Comparison of ENCODE assay signal across 1 cellular context in the genomic region with DNA sequence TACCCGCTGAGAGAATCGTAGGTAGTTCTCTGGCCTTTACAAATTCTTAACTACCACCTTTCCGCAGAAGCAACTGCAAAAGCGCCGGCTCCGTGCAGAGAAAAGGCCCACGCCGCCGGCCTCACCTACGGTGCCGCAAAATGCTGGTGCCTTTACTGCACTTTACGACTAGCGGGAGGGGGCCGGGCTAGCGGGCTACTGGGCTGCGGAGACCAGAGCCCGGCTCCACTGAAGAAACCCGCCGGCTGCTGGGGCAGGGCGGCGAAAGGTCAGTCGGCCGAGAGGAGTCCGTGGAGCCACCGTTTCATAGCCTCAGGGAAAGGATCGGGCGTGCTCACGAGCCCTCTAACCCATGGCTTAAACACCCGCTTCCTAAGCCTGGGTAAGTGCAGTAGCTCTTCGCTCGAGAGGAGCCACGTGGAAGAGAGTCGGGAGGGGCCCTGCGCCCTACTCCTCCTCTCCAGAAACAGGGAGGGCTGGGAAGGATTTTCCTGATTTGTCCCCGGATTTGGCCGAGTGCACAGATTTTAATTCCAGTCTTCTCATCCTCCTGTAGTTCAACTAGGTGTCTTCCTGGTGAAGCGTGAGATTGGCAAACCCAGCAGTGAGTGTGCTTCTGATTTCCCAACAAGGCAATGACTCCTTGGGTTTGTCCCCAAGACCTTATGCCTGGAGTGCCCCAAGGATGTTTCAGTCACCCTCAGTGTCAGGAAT.
A peak's percentile ranks its signal among the peaks of the same experiment; 100 is the strongest.
TF ChIP-seq lines count a peak whose summit lies in the region.

A gene with protein sequence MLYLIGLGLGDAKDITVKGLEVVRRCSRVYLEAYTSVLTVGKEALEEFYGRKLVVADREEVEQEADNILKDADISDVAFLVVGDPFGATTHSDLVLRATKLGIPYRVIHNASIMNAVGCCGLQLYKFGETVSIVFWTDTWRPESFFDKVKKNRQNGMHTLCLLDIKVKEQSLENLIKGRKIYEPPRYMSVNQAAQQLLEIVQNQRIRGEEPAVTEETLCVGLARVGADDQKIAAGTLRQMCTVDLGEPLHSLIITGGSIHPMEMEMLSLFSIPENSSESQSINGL (minus strand): TSS at position 105 of the 714 bp plus-strand sequence. CDS start 341 bp downstream, outside the sequence.

TF ChIP-seq in HepG2, 621 proteins besides CTCF, POLR2A, EP300 and RAD21 (continued from another document and continues in another):
- TF ChIP-seq, protein P1, sequence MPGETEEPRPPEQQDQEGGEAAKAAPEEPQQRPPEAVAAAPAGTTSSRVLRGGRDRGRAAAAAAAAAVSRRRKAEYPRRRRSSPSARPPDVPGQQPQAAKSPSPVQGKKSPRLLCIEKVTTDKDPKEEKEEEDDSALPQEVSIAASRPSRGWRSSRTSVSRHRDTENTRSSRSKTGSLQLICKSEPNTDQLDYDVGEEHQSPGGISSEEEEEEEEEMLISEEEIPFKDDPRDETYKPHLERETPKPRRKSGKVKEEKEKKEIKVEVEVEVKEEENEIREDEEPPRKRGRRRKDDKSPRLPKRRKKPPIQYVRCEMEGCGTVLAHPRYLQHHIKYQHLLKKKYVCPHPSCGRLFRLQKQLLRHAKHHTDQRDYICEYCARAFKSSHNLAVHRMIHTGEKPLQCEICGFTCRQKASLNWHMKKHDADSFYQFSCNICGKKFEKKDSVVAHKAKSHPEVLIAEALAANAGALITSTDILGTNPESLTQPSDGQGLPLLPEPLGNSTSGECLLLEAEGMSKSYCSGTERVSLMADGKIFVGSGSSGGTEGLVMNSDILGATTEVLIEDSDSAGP (CRISPR knock-in tag; IDR thresholded peaks at IDR 0.05; ENCODE audit: borderline replicate concordance), result peak; percentile 76; the same call in 1 of the 2 replicates
- no peak for TF ChIP-seq ZNF251 (CRISPR knock-in tag; IDR thresholded peaks at IDR 0.05)
- TF ChIP-seq XRCC5 (optimal IDR thresholded peaks at IDR 0.05; ENCODE audit: low read length), result peak; percentile 47
- TF ChIP-seq MYC (CRISPR knock-in tag; IDR thresholded peaks at IDR 0.05; ENCODE audit: borderline replicate concordance), result peak; percentile 97
- TF ChIP-seq NR2F2 (IDR thresholded peaks at IDR 0.05; ENCODE audit: borderline replicate concordance, low read depth), result peak; percentile 65; the same call in 1 of the 2 replicates
- 0 out of 2 replicates have a peak, but pooled peaks have one; percentile 56 for TF ChIP-seq SATB2 (CRISPR knock-in tag; IDR thresholded peaks at IDR 0.05)
- TF ChIP-seq ZNF530 (CRISPR knock-in tag; IDR thresholded peaks at IDR 0.05; ENCODE audit: low read depth), result no peak
- TF ChIP-seq ISX (CRISPR knock-in tag; conservative IDR thresholded peaks at IDR 0.05), result no peak
- TF ChIP-seq STAT5B (CRISPR knock-in tag; IDR thresholded peaks at IDR 0.05), result no peak; the same call in 1 of the 2 replicates
- TF ChIP-seq ZNF484 (CRISPR knock-in tag; IDR thresholded peaks at IDR 0.05; ENCODE audit: borderline replicate concordance, low read depth), result no peak
- no peak for TF ChIP-seq SP1 (IDR thresholded peaks at IDR 0.05)
- TF ChIP-seq SP1 (CRISPR knock-in tag; IDR thresholded peaks at IDR 0.05), result no peak
- 0 out of 2 replicates have a peak, but pooled peaks have one; percentile 52 for TF ChIP-seq ZNF235 (CRISPR knock-in tag; IDR thresholded peaks at IDR 0.05; ENCODE audit: borderline replicate concordance)
- TF ChIP-seq SIN3B (IDR thresholded peaks at IDR 0.05; ENCODE audit: low read length), result no peak; the same call in 1 of the 2 replicates
- TF ChIP-seq ZZZ3 (CRISPR knock-in tag; IDR thresholded peaks at IDR 0.05; ENCODE audit: borderline replicate concordance), result peak; percentile 92; the same call in 1 of the 2 replicates
- TF ChIP-seq, protein P2, sequence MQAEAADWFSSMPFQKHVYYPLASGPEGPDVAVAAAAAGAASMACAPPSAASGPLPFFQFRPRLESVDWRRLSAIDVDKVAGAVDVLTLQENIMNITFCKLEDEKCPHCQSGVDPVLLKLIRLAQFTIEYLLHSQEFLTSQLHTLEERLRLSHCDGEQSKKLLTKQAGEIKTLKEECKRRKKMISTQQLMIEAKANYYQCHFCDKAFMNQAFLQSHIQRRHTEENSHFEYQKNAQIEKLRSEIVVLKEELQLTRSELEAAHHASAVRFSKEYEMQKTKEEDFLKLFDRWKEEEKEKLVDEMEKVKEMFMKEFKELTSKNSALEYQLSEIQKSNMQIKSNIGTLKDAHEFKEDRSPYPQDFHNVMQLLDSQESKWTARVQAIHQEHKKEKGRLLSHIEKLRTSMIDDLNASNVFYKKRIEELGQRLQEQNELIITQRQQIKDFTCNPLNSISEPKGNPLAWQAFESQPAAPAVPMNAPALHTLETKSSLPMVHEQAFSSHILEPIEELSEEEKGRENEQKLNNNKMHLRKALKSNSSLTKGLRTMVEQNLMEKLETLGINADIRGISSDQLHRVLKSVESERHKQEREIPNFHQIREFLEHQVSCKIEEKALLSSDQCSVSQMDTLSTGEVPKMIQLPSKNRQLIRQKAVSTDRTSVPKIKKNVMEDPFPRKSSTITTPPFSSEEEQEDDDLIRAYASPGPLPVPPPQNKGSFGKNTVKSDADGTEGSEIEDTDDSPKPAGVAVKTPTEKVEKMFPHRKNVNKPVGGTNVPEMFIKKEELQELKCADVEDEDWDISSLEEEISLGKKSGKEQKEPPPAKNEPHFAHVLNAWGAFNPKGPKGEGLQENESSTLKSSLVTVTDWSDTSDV (CRISPR knock-in tag; IDR thresholded peaks at IDR 0.05), result no peak
- TF ChIP-seq MEIS1 (CRISPR knock-in tag; IDR thresholded peaks at IDR 0.05; ENCODE audit: borderline replicate concordance), result no peak
- no peak for TF ChIP-seq MED13 (CRISPR knock-in tag; IDR thresholded peaks at IDR 0.05)
- TF ChIP-seq KLF11 (CRISPR knock-in tag; IDR thresholded peaks at IDR 0.05), result peak; percentile 74; the same call in 1 of the 2 replicates
- TF ChIP-seq, protein P3, sequence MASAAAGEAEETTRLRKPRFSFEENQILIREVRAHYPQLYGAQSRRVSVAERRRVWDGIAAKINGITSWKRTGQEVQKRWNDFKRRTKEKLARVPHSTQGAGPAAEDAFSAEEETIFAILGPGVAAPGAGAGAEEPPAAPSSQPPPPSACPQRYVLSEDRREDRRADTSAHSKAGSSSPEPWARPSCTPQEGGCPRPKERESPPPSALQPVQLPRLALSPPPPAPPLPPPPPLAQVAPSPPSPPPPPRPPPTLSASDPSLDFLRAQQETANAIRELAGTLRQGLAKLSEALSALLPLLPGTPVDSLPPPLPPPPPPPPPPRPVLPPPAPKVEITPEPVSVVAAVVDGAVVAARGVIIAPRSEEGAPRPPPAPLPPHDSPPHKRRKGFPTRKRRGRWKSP (CRISPR knock-in tag; IDR thresholded peaks at IDR 0.05), result peak; percentile 25; the same call in 1 of the 2 replicates
- TF ChIP-seq EED (CRISPR knock-in tag; IDR thresholded peaks at IDR 0.05), result no peak; the same call in 1 of the 2 replicates
- peak; percentile 77 for TF ChIP-seq ARID2 (CRISPR knock-in tag; IDR thresholded peaks at IDR 0.05; ENCODE audit: borderline replicate concordance)
- TF ChIP-seq RBM39 (IDR thresholded peaks at IDR 0.05; ENCODE audit: low read depth, low read length, poor library complexity, severe bottlenecking), result peak; percentile 77
- TF ChIP-seq SMAD1 (CRISPR knock-in tag; IDR thresholded peaks at IDR 0.05; ENCODE audit: borderline replicate concordance, low read depth), result no peak
- TF ChIP-seq, protein P4, sequence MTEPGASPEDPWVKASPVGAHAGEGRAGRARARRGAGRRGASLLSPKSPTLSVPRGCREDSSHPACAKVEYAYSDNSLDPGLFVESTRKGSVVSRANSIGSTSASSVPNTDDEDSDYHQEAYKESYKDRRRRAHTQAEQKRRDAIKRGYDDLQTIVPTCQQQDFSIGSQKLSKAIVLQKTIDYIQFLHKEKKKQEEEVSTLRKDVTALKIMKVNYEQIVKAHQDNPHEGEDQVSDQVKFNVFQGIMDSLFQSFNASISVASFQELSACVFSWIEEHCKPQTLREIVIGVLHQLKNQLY (CRISPR knock-in tag; IDR thresholded peaks at IDR 0.05), result 0 out of 2 replicates have a peak, but pooled peaks have one; percentile 20
- TF ChIP-seq ISL2 (CRISPR knock-in tag; IDR thresholded peaks at IDR 0.05), result peak; percentile 73
- no peak for TF ChIP-seq ZNF598 (CRISPR knock-in tag; IDR thresholded peaks at IDR 0.05; ENCODE audit: borderline replicate concordance)
- TF ChIP-seq, protein P5, sequence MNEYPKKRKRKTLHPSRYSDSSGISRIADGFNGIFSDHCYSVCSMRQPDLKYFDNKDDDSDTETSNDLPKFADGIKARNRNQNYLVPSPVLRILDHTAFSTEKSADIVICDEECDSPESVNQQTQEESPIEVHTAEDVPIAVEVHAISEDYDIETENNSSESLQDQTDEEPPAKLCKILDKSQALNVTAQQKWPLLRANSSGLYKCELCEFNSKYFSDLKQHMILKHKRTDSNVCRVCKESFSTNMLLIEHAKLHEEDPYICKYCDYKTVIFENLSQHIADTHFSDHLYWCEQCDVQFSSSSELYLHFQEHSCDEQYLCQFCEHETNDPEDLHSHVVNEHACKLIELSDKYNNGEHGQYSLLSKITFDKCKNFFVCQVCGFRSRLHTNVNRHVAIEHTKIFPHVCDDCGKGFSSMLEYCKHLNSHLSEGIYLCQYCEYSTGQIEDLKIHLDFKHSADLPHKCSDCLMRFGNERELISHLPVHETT (CRISPR knock-in tag; conservative IDR thresholded peaks at IDR 0.05), result no peak
- no peak for TF ChIP-seq ZFP41 (CRISPR knock-in tag; IDR thresholded peaks at IDR 0.05; ENCODE audit: borderline replicate concordance)
- peak; percentile 56 for TF ChIP-seq MED1 (CRISPR knock-in tag; IDR thresholded peaks at IDR 0.05)
- TF ChIP-seq RBFOX2 (IDR thresholded peaks at IDR 0.05; ENCODE audit: low read depth, low read length), result peak; percentile 94
- no peak for TF ChIP-seq FLYWCH1 (CRISPR knock-in tag; IDR thresholded peaks at IDR 0.05)
- peak; percentile 84 for TF ChIP-seq ZMYM4 (CRISPR knock-in tag; IDR thresholded peaks at IDR 0.05)
- TF ChIP-seq ZNF746 (CRISPR knock-in tag; IDR thresholded peaks at IDR 0.05), result no peak
- TF ChIP-seq RXRA (CRISPR knock-in tag; IDR thresholded peaks at IDR 0.05), result peak; percentile 54; the same call in 1 of the 2 replicates
- TF ChIP-seq, protein P6, sequence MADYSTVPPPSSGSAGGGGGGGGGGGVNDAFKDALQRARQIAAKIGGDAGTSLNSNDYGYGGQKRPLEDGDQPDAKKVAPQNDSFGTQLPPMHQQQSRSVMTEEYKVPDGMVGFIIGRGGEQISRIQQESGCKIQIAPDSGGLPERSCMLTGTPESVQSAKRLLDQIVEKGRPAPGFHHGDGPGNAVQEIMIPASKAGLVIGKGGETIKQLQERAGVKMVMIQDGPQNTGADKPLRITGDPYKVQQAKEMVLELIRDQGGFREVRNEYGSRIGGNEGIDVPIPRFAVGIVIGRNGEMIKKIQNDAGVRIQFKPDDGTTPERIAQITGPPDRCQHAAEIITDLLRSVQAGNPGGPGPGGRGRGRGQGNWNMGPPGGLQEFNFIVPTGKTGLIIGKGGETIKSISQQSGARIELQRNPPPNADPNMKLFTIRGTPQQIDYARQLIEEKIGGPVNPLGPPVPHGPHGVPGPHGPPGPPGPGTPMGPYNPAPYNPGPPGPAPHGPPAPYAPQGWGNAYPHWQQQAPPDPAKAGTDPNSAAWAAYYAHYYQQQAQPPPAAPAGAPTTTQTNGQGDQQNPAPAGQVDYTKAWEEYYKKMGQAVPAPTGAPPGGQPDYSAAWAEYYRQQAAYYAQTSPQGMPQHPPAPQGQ (CRISPR knock-in tag; IDR thresholded peaks at IDR 0.05; ENCODE audit: borderline replicate concordance), result no peak
- no peak for TF ChIP-seq PTBP1 (IDR thresholded peaks at IDR 0.05; ENCODE audit: low read depth, low read length, poor library complexity, severe bottlenecking)
- TF ChIP-seq ZFP36L1 (CRISPR knock-in tag; IDR thresholded peaks at IDR 0.05), result no peak; the same call in 1 of the 2 replicates
- TF ChIP-seq, protein P7, sequence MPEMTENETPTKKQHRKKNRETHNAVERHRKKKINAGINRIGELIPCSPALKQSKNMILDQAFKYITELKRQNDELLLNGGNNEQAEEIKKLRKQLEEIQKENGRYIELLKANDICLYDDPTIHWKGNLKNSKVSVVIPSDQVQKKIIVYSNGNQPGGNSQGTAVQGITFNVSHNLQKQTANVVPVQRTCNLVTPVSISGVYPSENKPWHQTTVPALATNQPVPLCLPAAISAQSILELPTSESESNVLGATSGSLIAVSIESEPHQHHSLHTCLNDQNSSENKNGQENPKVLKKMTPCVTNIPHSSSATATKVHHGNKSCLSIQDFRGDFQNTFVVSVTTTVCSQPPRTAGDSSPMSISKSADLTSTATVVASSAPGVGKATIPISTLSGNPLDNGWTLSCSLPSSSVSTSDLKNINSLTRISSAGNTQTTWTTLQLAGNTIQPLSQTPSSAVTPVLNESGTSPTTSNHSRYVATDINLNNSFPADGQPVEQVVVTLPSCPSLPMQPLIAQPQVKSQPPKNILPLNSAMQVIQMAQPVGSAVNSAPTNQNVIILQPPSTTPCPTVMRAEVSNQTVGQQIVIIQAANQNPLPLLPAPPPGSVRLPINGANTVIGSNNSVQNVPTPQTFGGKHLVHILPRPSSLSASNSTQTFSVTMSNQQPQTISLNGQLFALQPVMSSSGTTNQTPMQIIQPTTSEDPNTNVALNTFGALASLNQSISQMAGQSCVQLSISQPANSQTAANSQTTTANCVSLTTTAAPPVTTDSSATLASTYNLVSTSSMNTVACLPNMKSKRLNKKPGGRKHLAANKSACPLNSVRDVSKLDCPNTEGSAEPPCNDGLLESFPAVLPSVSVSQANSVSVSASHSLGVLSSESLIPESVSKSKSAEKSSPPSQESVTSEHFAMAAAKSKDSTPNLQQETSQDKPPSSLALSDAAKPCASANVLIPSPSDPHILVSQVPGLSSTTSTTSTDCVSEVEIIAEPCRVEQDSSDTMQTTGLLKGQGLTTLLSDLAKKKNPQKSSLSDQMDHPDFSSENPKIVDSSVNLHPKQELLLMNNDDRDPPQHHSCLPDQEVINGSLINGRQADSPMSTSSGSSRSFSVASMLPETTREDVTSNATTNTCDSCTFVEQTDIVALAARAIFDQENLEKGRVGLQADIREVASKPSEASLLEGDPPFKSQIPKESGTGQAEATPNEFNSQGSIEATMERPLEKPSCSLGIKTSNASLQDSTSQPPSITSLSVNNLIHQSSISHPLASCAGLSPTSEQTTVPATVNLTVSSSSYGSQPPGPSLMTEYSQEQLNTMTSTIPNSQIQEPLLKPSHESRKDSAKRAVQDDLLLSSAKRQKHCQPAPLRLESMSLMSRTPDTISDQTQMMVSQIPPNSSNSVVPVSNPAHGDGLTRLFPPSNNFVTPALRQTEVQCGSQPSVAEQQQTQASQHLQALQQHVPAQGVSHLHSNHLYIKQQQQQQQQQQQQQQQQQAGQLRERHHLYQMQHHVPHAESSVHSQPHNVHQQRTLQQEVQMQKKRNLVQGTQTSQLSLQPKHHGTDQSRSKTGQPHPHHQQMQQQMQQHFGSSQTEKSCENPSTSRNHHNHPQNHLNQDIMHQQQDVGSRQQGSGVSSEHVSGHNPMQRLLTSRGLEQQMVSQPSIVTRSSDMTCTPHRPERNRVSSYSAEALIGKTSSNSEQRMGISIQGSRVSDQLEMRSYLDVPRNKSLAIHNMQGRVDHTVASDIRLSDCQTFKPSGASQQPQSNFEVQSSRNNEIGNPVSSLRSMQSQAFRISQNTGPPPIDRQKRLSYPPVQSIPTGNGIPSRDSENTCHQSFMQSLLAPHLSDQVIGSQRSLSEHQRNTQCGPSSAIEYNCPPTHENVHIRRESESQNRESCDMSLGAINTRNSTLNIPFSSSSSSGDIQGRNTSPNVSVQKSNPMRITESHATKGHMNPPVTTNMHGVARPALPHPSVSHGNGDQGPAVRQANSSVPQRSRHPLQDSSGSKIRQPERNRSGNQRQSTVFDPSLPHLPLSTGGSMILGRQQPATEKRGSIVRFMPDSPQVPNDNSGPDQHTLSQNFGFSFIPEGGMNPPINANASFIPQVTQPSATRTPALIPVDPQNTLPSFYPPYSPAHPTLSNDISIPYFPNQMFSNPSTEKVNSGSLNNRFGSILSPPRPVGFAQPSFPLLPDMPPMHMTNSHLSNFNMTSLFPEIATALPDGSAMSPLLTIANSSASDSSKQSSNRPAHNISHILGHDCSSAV (CRISPR knock-in tag; IDR thresholded peaks at IDR 0.05; ENCODE audit: borderline replicate concordance), result no peak
